11 cellular contexts compared by ENCODE assay signal in genomic region chr17:30340957-30341356, GRCh38. TPM values are rescaled to one million over a fixed set of nuclear protein-coding genes. Genes with fewer than 3 reads are reported as not detected.
A peak's percentile ranks its signal among the peaks of the same experiment; 100 is the strongest.
DNase-seq lines count a peak whose midpoint lies in the region; ATAC-seq and TF ChIP-seq lines count a peak whose summit lies in the region.
"Had no signal": no experiment of that assay in that cellular context is flagged by ENCODE, and none has a peak within 500 bp of the region (broad histone marks: within the 10 kb centered on the region; RNA-seq: fewer than 3 reads in every experiment).

No MANE protein-coding gene starts in this region.

- H3K9me3 Mint-ChIP-seq in Calu3 (ENCODE audit: low read depth, unreplicated experiment): no peaks in the 10 kb centered on the region

- H3K27me3 Mint-ChIP-seq in Calu3 (ENCODE audit: unreplicated experiment): no peaks in the 10 kb centered on the region
- H3K27me3 Mint-ChIP-seq: activated CD8-positive, alpha-beta T cell treated with anti-CD3 and anti-CD28 coated beads for 36 hours; activated naive CD8-positive, alpha-beta T cell had no signal

- CTCF ChIA-PET in OCI-LY7 (lab: Charles Lee; ENCODE audit: unreplicated experiment) (no interaction called here), Calu3 (lab: Charles Lee) (no interaction called here)

- H3K36me3 Mint-ChIP-seq in Calu3 (ENCODE audit: insufficient read depth, unreplicated experiment): no peaks in the 10 kb centered on the region
- H3K36me3 Mint-ChIP-seq: activated naive CD8-positive, alpha-beta T cell had no signal

- peak overlapping the region; percentile 89 for H2AFZ ChIP-seq in ACC112 (ENCODE audit: low read length, unreplicated experiment)
- peak overlapping the region; percentile 60; the same call in 1 of the 2 replicates for H2AFZ ChIP-seq in OCI-LY7 (ENCODE audit: low read length)
- H2AFZ ChIP-seq in osteoblast (ENCODE audit: low read length): peak overlapping the region; percentile 95

- TF ChIP-seq CTCF in OCI-LY7 (conservative IDR thresholded peaks at IDR 0.05; ENCODE audit: low read length) (no peak), osteoblast (IDR thresholded peaks at IDR 0.05; ENCODE audit: extremely low read depth, low read depth, low read length) (no peak), Calu3 (IDR thresholded peaks at IDR 0.05; ENCODE audit: unreplicated experiment) (no peak)

- ATAC-seq in HG02610 (IDR thresholded peaks at IDR 0.05; ENCODE audit: unreplicated experiment) (no peak), HG02798 (IDR thresholded peaks at IDR 0.05; ENCODE audit: poor library complexity, unreplicated experiment) (no peak)

- H3K27ac ChIP-seq in ACC112 (ENCODE audit: low read depth, low read length): peak overlapping the region; percentile 72
- no peak overlapping the region for H3K27ac ChIP-seq in OCI-LY7 (ENCODE audit: low read depth, low read length, poor library complexity, severe bottlenecking)
- peak overlapping the region; percentile 68 for H3K27ac ChIP-seq in epithelial cell of prostate
- peak overlapping the region; percentile 54 for H3K27ac ChIP-seq in osteoblast (ENCODE audit: low read depth, low read length)

- H3K9me2 ChIP-seq in OCI-LY7 (ENCODE audit: insufficient read depth, low read length): no peaks in the 10 kb centered on the region

- DNase-seq in OCI-LY7 (ENCODE audit: low spot score): no peak
- no peak for DNase-seq in epithelial cell of prostate (ENCODE audit: low read depth, low spot score)
- no peak for DNase-seq in osteoblast (ENCODE audit: insufficient read length, low spot score, missing footprints)
- DNase-seq in NCI-H774 (lab: John Stamatoyannopoulos, UW): no peak
- no peak for DNase-seq in Calu3
- DNase-seq: activated CD8-positive, alpha-beta T cell treated with anti-CD3 and anti-CD28 coated beads for 36 hours had no signal

- H3K27me3 ChIP-seq in ACC112 (ENCODE audit: insufficient read depth, low read length): no peaks in the 10 kb centered on the region
- H3K27me3 ChIP-seq in osteoblast (ENCODE audit: insufficient read depth, low read length): no peaks in the 10 kb centered on the region

- no peaks in the 10 kb centered on the region for H3K79me2 ChIP-seq in ACC112 (ENCODE audit: control insufficient read depth, insufficient read depth, low read length, unreplicated experiment)
- no peaks in the 10 kb centered on the region for H3K79me2 ChIP-seq in OCI-LY7 (ENCODE audit: insufficient read depth, low read depth, low read length)
- no peaks in the 10 kb centered on the region for H3K79me2 ChIP-seq in osteoblast (ENCODE audit: insufficient read depth, low read length)

- H3K4me1 Mint-ChIP-seq in Calu3 (ENCODE audit: low read depth, unreplicated experiment): peaks cover 35% of the 10 kb centered on the region

- H3K4me1 ChIP-seq in ACC112 (ENCODE audit: control insufficient read depth, insufficient read depth, low read length, unreplicated experiment): peaks cover 47% of the 10 kb centered on the region
- no peaks in the 10 kb centered on the region for H3K4me1 ChIP-seq in OCI-LY7 (ENCODE audit: insufficient read depth, low read length, poor library complexity, severe bottlenecking)
- H3K4me1 ChIP-seq in osteoblast (ENCODE audit: insufficient read depth, low read length): peaks cover 19% of the 10 kb centered on the region

- no peak overlapping the region for H3K4me3 Mint-ChIP-seq in Calu3 (ENCODE audit: low read depth, unreplicated experiment)
- H3K4me3 Mint-ChIP-seq: activated CD8-positive, alpha-beta T cell treated with anti-CD3 and anti-CD28 coated beads for 36 hours; activated naive CD8-positive, alpha-beta T cell had no signal

- intact Hi-C loops in OCI-LY7 (cut with micrococcal nuclease; ENCODE audit: unreplicated experiment): loop anchor here (2.0 to 10.0 kb wide), 4 partner anchors 136 to 486 kb away; partner anchors contain the start of gene GOSR1
- intact Hi-C loops in Calu3 (cut with micrococcal nuclease; ENCODE audit: unreplicated experiment): loop anchor here (10.0 kb wide), 1 partner anchor 94 kb away; no protein-coding TSS in a partner anchor

- H3K4me2 ChIP-seq in OCI-LY7 (ENCODE audit: low read length) (no peak overlapping the region), osteoblast (ENCODE audit: insufficient read depth, low read length) (peak overlapping the region; percentile 80)

- no peak overlapping the region for H3K27ac Mint-ChIP-seq in Calu3 (ENCODE audit: unreplicated experiment)
- H3K27ac Mint-ChIP-seq: activated CD8-positive, alpha-beta T cell treated with anti-CD3 and anti-CD28 coated beads for 36 hours; activated naive CD8-positive, alpha-beta T cell had no signal

- H3K36me3 ChIP-seq in ACC112 (ENCODE audit: insufficient read depth, low read length) (no peaks in the 10 kb centered on the region), OCI-LY7 (ENCODE audit: insufficient read depth, low read length) (no peaks in the 10 kb centered on the region), osteoblast (ENCODE audit: insufficient read depth, low read length) (no peaks in the 10 kb centered on the region)

- H4K20me1 ChIP-seq in OCI-LY7 (ENCODE audit: insufficient read depth, low read length): no peaks in the 10 kb centered on the region
- H4K20me1 ChIP-seq in osteoblast (ENCODE audit: insufficient read depth, low read length): no peaks in the 10 kb centered on the region

- H3K9me3 ChIP-seq in OCI-LY7 (ENCODE audit: low read length) (no peaks in the 10 kb centered on the region), osteoblast (ENCODE audit: low read depth, low read length) (no peaks in the 10 kb centered on the region)

- BruUV-seq in OCI-LY7 (replicated peaks; lab: Mats Ljungman, UMichigan) (no TSS peak), Calu3 (replicated peaks; lab: Mats Ljungman, UMichigan) (no TSS peak)

- POLR2A ChIA-PET in OCI-LY7 (lab: Charles Lee): interaction anchor here (0.8 kb wide), 1 partner anchor 26 kb away, joined by 3 read pairs; no protein-coding TSS in a partner anchor

- H3K4me3 ChIP-seq in ACC112 (ENCODE audit: low read depth, low read length) (peak overlapping the region; percentile 30; the same call in 1 of the 2 replicates), OCI-LY7 (ENCODE audit: low read depth, low read length, poor library complexity, severe bottlenecking) (no peak overlapping the region), osteoblast (ENCODE audit: insufficient read depth, low read length) (peak overlapping the region; percentile 53)

RNA-seq across cellular contexts. Expression of gene TMIGD1, which starts 7.1 kb away (rescaled TPM):
- total RNA-seq in OCI-LY7 (2014; rRNA removed; shearing (Covaris generic)): not detected in 2 replicates
- total RNA-seq in OCI-LY7 (2022) (not detected in 2 replicates), osteoblast (not detected in 2 replicates), Calu3 (2022) (not detected in 2 replicates)
- total RNA-seq: activated CD8-positive, alpha-beta T cell treated with anti-CD3 and anti-CD28 coated beads for 36 hours; omental fat pad had no signal

RNA-seq across cellular contexts. Expression of gene CPD, which starts 37.8 kb away (rescaled TPM):
- total RNA-seq in OCI-LY7 (2014; rRNA removed; shearing (Covaris generic)): 16.4 and 20.7 TPM in 2 replicates
- 22.4 and 24.0 TPM in 2 replicates for total RNA-seq in OCI-LY7 (2022)
- total RNA-seq in osteoblast: 95.2 and 146 TPM in 2 replicates
- total RNA-seq in Calu3 (2022): 79.0 and 82.9 TPM in 2 replicates

RNA-seq across cellular contexts. Expression of gene BLMH, which starts 49.2 kb away (rescaled TPM):
- total RNA-seq in OCI-LY7 (2014; rRNA removed; shearing (Covaris generic)): 33.8 and 35.0 TPM in 2 replicates
- total RNA-seq in OCI-LY7 (2022): 65.7 and 72.7 TPM in 2 replicates
- total RNA-seq in osteoblast: 36.5 and 39.8 TPM in 2 replicates
- total RNA-seq in Calu3 (2022): 28.2 and 33.7 TPM in 2 replicates
